In genomic region chr17:61411114-61411943, GRCh38 we compare ENCODE assay signal across 9 cellular contexts. TPM values are rescaled to one million over a fixed set of nuclear protein-coding genes. Genes with fewer than 3 reads are reported as not detected.
A peak's percentile ranks its signal among the peaks of the same experiment; 100 is the strongest.
DNase-seq lines count a peak whose midpoint lies in the region; TF ChIP-seq lines count a peak whose summit lies in the region.
"Had no signal": no experiment of that assay in that cellular context is flagged by ENCODE, and none has a peak within 500 bp of the region (broad histone marks: within the 10 kb centered on the region; RNA-seq: fewer than 3 reads in every experiment).

No MANE protein-coding gene starts in this region.

- under 1% methylated on average over 74 of the region's 74 CpGs for WGBS in HUES64

- H3K27ac ChIP-seq in HUES64 (ENCODE audit: low read depth, low read length), result no peak overlapping the region
- H3K27ac ChIP-seq in neural progenitor cell, result no peak overlapping the region

- peak; percentile 74 for DNase-seq in NCI-H510A treated with DMSO at 0.1 percent for 48 hours (lab: John Stamatoyannopoulos, UW)
- no peak for DNase-seq in NCI-H510A (lab: John Stamatoyannopoulos, UW)
- DNase-seq in activated CD4-positive, alpha-beta memory T cell treated with anti-CD3 and anti-CD28 coated beads, Interleukin-2, amount 10 ng/mL, durations not matched to agents 7 days and 5 days, result peak; percentile 28
- DNase-seq in fibroblast of villous mesenchyme (ENCODE audit: low read depth), result peak; percentile 80
- DNase-seq in neural progenitor cell (ENCODE audit: low spot score), result peak; percentile 87
- no peak for DNase-seq in NCI-H1092 treated with DMSO at 0.1 percent for 48 hours (lab: John Stamatoyannopoulos, UW)
- no peak for DNase-seq in germinal center (ENCODE audit: low spot score)

- H3K4me3 ChIP-seq in HUES64 (ENCODE audit: low read length) (peak overlapping the region; percentile 66), fibroblast of villous mesenchyme (ENCODE audit: low read depth, low read length) (peak overlapping the region; percentile 66), neural progenitor cell (peak overlapping the region; percentile 51)

- peaks cover 31% of the 10 kb centered on the region for H3F3A ChIP-seq in neural progenitor cell (ENCODE audit: low read depth)

- POLR2A ChIA-PET in activated CD4-positive, alpha-beta memory T cell treated with anti-CD3 and anti-CD28 coated beads, Interleukin-2, amount 10 ng/mL, durations not matched to agents 7 days and 5 days (lab: Charles Lee), result no interaction called here

- no peak overlapping the region for H3K9ac ChIP-seq in HUES64 (ENCODE audit: low read depth, low read length)
- H3K9ac ChIP-seq in neural progenitor cell, result no peak overlapping the region

- H3K4me2 ChIP-seq in neural progenitor cell, result peak overlapping the region; percentile 80

- H3K79me2 ChIP-seq in neural progenitor cell (ENCODE audit: low read depth), result no peaks in the 10 kb centered on the region

- TF ChIP-seq CTCF in fibroblast of villous mesenchyme (IDR thresholded peaks at IDR 0.05; ENCODE audit: insufficient read depth, low read depth, low read length) (peak; percentile 12), neural progenitor cell (IDR thresholded peaks at IDR 0.05) (peak; percentile 48)

- H2AFZ ChIP-seq in neural progenitor cell (replicated peaks), result peak overlapping the region; percentile 22

- H3K4me1 Mint-ChIP-seq in activated CD4-positive, alpha-beta memory T cell treated with anti-CD3 and anti-CD28 coated beads, Interleukin-2, amount 10 ng/mL, durations not matched to agents 7 days and 5 days, result peaks cover 19% of the 10 kb centered on the region
- peaks cover 15% of the 10 kb centered on the region for H3K4me1 Mint-ChIP-seq in neural progenitor cell

- H3K4me3 Mint-ChIP-seq in activated CD4-positive, alpha-beta memory T cell treated with anti-CD3 and anti-CD28 coated beads, Interleukin-2, amount 10 ng/mL, durations not matched to agents 7 days and 5 days, result peak overlapping the region; percentile 50
- H3K4me3 Mint-ChIP-seq in neural progenitor cell, result peak overlapping the region; percentile 83

- peaks cover 3% of the 10 kb centered on the region; the same call in 1 of the 2 replicates for H3K4me1 ChIP-seq in HUES64 (ENCODE audit: insufficient read depth, low read length)
- H3K4me1 ChIP-seq in neural progenitor cell, result peaks cover 6% of the 10 kb centered on the region

- CTCF ChIA-PET in activated CD4-positive, alpha-beta memory T cell treated with anti-CD3 and anti-CD28 coated beads, Interleukin-2, amount 10 ng/mL, durations not matched to agents 7 days and 5 days (lab: Charles Lee), result interaction anchor here (0.8 to 2.3 kb wide), 12 partner anchors 10 to 654 kb away, joined by 3 to 8 read pairs (median 4); no protein-coding TSS in a partner anchor

- no peaks in the 10 kb centered on the region for H3K36me3 ChIP-seq in HUES64 (ENCODE audit: insufficient read depth, low read length)
- no peaks in the 10 kb centered on the region for H3K36me3 ChIP-seq in neural progenitor cell

- no peaks in the 10 kb centered on the region for H3K9me3 Mint-ChIP-seq in activated CD4-positive, alpha-beta memory T cell treated with anti-CD3 and anti-CD28 coated beads, Interleukin-2, amount 10 ng/mL, durations not matched to agents 7 days and 5 days
- no peaks in the 10 kb centered on the region for H3K9me3 Mint-ChIP-seq in neural progenitor cell

- peaks cover 51% of the 10 kb centered on the region for H3K27me3 Mint-ChIP-seq in activated CD4-positive, alpha-beta memory T cell treated with anti-CD3 and anti-CD28 coated beads, Interleukin-2, amount 10 ng/mL, durations not matched to agents 7 days and 5 days
- H3K27me3 Mint-ChIP-seq in neural progenitor cell (ENCODE audit: insufficient read depth, low read depth), result peaks cover 55% of the 10 kb centered on the region

- H4K20me1 ChIP-seq in neural progenitor cell (ENCODE audit: low read depth), result peaks cover 45% of the 10 kb centered on the region

- H3K9me3 ChIP-seq in HUES64 (ENCODE audit: insufficient read depth, low read depth, low read length) (no peaks in the 10 kb centered on the region), neural progenitor cell (ENCODE audit: low read depth) (no peaks in the 10 kb centered on the region)

- H3K27me3 ChIP-seq in HUES64 (ENCODE audit: insufficient read depth, low read length) (peaks cover 100% of the 10 kb centered on the region), neural progenitor cell (peaks cover 100% of the 10 kb centered on the region)

- H3K27ac Mint-ChIP-seq in activated CD4-positive, alpha-beta memory T cell treated with anti-CD3 and anti-CD28 coated beads, Interleukin-2, amount 10 ng/mL, durations not matched to agents 7 days and 5 days, result no peak overlapping the region
- no peak overlapping the region for H3K27ac Mint-ChIP-seq in neural progenitor cell

- no peaks in the 10 kb centered on the region for H3K36me3 Mint-ChIP-seq in activated CD4-positive, alpha-beta memory T cell treated with anti-CD3 and anti-CD28 coated beads, Interleukin-2, amount 10 ng/mL, durations not matched to agents 7 days and 5 days (ENCODE audit: low read depth)
- no peaks in the 10 kb centered on the region for H3K36me3 Mint-ChIP-seq in neural progenitor cell

RNA-seq across cellular contexts. Expression of gene TBX2, which starts 11.7 kb away (rescaled TPM):
- polyA plus RNA-seq in HUES64 (2013, experiment 1 of 2), result 0.65 TPM
- polyA plus RNA-seq in HUES64 (2013, experiment 2 of 2), result 0.38 TPM
- total RNA-seq in activated CD4-positive, alpha-beta memory T cell treated with anti-CD3 and anti-CD28 coated beads, Interleukin-2, amount 10 ng/mL, durations not matched to agents 7 days and 5 days, result not detected
- total RNA-seq in fibroblast of villous mesenchyme (12.5 and 21.3 TPM in 2 replicates), neural progenitor cell (ENCODE audit: low replicate concordance) (not detected in 2 replicates)
- total RNA-seq: dermis microvascular lymphatic vessel endothelial cell had no signal

RNA-seq across cellular contexts. Expression of gene TBX4, which starts 40.9 kb away (rescaled TPM):
- polyA plus RNA-seq in HUES64 (2013, experiment 1 of 2), result 0.05 TPM
- polyA plus RNA-seq in HUES64 (2013, experiment 2 of 2), result 0.44 TPM
- total RNA-seq in activated CD4-positive, alpha-beta memory T cell treated with anti-CD3 and anti-CD28 coated beads, Interleukin-2, amount 10 ng/mL, durations not matched to agents 7 days and 5 days, result not detected
- total RNA-seq in fibroblast of villous mesenchyme, result not detected in 2 replicates
- not detected in 2 replicates for total RNA-seq in neural progenitor cell (ENCODE audit: low replicate concordance)
- total RNA-seq: dermis microvascular lymphatic vessel endothelial cell had no signal

Comparison
In these comparisons a context has a peak if more than half of its experiments do, and no peak if none do; other contexts are left out.
1. DNase-seq: peak in NCI-H510A treated with DMSO at 0.1 percent for 48 hours (single experiment), activated CD4-positive, alpha-beta memory T cell treated with anti-CD3 and anti-CD28 coated beads, Interleukin-2, amount 10 ng/mL, durations not matched to agents 7 days and 5 days (single experiment), fibroblast of villous mesenchyme (single experiment) and neural progenitor cell (single experiment); none in NCI-H510A (single experiment), NCI-H1092 treated with DMSO at 0.1 percent for 48 hours (single experiment) and germinal center (single experiment).
2. RNA of gene TBX2, which starts 11.7 kb away (total RNA-seq): 12.5 to 21.3 TPM in fibroblast of villous mesenchyme; not detected in activated CD4-positive, alpha-beta memory T cell treated with anti-CD3 and anti-CD28 coated beads, Interleukin-2, amount 10 ng/mL, durations not matched to agents 7 days and 5 days and not detected in neural progenitor cell; every median in the first group is over 10 times any median in the second.
3. Peak in every context shown above with its lines, with median percentiles within 50 percentile points of each other: H3K4me3 ChIP-seq.